In genomic region chr1:156598731-156599432, GRCh38 we compare ENCODE assay signal across 15 cellular contexts. TPM values are rescaled to one million over a fixed set of nuclear protein-coding genes. Genes with fewer than 3 reads are reported as not detected.
A peak's percentile ranks its signal among the peaks of the same experiment; 100 is the strongest.
DNase-seq lines count a peak whose midpoint lies in the region; ATAC-seq and TF ChIP-seq lines count a peak whose summit lies in the region.
"Had no signal": no experiment of that assay in that cellular context is flagged by ENCODE, and none has a peak within 500 bp of the region (broad histone marks: within the 10 kb centered on the region; RNA-seq: fewer than 3 reads in every experiment).

No MANE protein-coding gene starts in this region.

- DNase-seq in activated T-cell treated with anti-CD3 and anti-CD28 coated beads, Interleukin-2, amount 50 U/mL, for 72 hours, result no peak
- DNase-seq in activated T-cell treated with anti-CD3 and anti-CD28 coated beads for 4 hours (no peak), T-helper 17 cell (no peak), neural crest cell (ENCODE audit: low read depth, low spot score) (no peak), GM19238 (ENCODE audit: insufficient read length, low spot score) (no peak)
- DNase-seq: activated T-cell treated with anti-CD3 and anti-CD28 coated beads, Interleukin-2, amount 50 U/mL, for 1 hour; GOT3; left ventricle myocardium inferior; NCI-H1417 treated with DMSO at 0.1 percent for 48 hours; small intestine; uterus had no signal

- H3K27me3 Mint-ChIP-seq in activated T-cell treated with anti-CD3 and anti-CD28 coated beads, Interleukin-2, amount 50 U/mL, for 72 hours (ENCODE audit: low read depth), result no peaks in the 10 kb centered on the region
- H3K27me3 Mint-ChIP-seq in T-helper 17 cell (no peaks in the 10 kb centered on the region), neural crest cell (ENCODE audit: low read depth) (no peaks in the 10 kb centered on the region)

- no peak for TF ChIP-seq CTCF in neural crest cell (conservative IDR thresholded peaks at IDR 0.05)

- ATAC-seq in activated T-cell treated with anti-CD3 and anti-CD28 coated beads, Interleukin-2, amount 50 U/mL, for 72 hours (replicated peaks in 1 of 2), result no peak
- no peak for ATAC-seq in T-helper 17 cell
- no peak for ATAC-seq in HG02678 (IDR thresholded peaks at IDR 0.05; ENCODE audit: unreplicated experiment)

- no peaks in the 10 kb centered on the region for H3K9me3 ChIP-seq in T-helper 17 cell (ENCODE audit: control insufficient read depth, low read length, poor library complexity, severe bottlenecking)
- H3K9me3 ChIP-seq: left ventricle myocardium inferior, uterus had no signal

- peaks cover 4 to 22% of the 10 kb centered on the region in 2 donors for H3K36me3 Mint-ChIP-seq in activated T-cell treated with anti-CD3 and anti-CD28 coated beads, Interleukin-2, amount 50 U/mL, for 72 hours (ENCODE audit: insufficient read depth in 2 of 2)
- H3K36me3 Mint-ChIP-seq in T-helper 17 cell (ENCODE audit: low read depth), result peaks cover 16% of the 10 kb centered on the region
- peaks cover 13% of the 10 kb centered on the region for H3K36me3 Mint-ChIP-seq in neural crest cell (ENCODE audit: low read depth)

- no peaks in the 10 kb centered on the region for H3K9me3 Mint-ChIP-seq in activated T-cell treated with anti-CD3 and anti-CD28 coated beads, Interleukin-2, amount 50 U/mL, for 72 hours
- no peaks in the 10 kb centered on the region for H3K9me3 Mint-ChIP-seq in neural crest cell
- H3K9me3 Mint-ChIP-seq: T-helper 1 cell treated with Interleukin-12 subunit alpha and Interleukin-12 subunit beta and Interleukin-4 antibody, amounts not matched to agents 30 μg/mL and 1 μg/mL, for 36 hours had no signal

- H3K4me1 Mint-ChIP-seq in activated T-cell treated with anti-CD3 and anti-CD28 coated beads, Interleukin-2, amount 50 U/mL, for 72 hours (ENCODE audit: low read depth), result peaks cover 48% of the 10 kb centered on the region
- H3K4me1 Mint-ChIP-seq in T-helper 17 cell (peaks cover 40% of the 10 kb centered on the region), neural crest cell (peaks cover 44% of the 10 kb centered on the region)

- no peak overlapping the region for H3K4me3 Mint-ChIP-seq in activated T-cell treated with anti-CD3 and anti-CD28 coated beads, Interleukin-2, amount 50 U/mL, for 72 hours
- H3K4me3 Mint-ChIP-seq in T-helper 17 cell (no peak overlapping the region), neural crest cell (peak overlapping the region; percentile 92)
- H3K4me3 Mint-ChIP-seq: T-helper 1 cell treated with Interleukin-12 subunit alpha and Interleukin-12 subunit beta and Interleukin-4 antibody, amounts not matched to agents 30 μg/mL and 1 μg/mL, for 36 hours had no signal

- H3K27ac Mint-ChIP-seq in activated T-cell treated with anti-CD3 and anti-CD28 coated beads, Interleukin-2, amount 50 U/mL, for 72 hours, result peak overlapping the region; percentile 52
- H3K27ac Mint-ChIP-seq in T-helper 17 cell (peak overlapping the region; percentile 69), neural crest cell (ENCODE audit: unreplicated experiment) (no peak overlapping the region)

RNA-seq across cellular contexts. Expression of gene GPATCH4, which starts 2.4 kb away (rescaled TPM):
- 10 to 100 TPM; 25.6 to 31.6 TPM for total RNA-seq in activated T-cell treated with anti-CD3 and anti-CD28 coated beads, Interleukin-2, amount 50 U/mL, for 72 hours
- total RNA-seq in T-helper 17 cell (10 to 100 TPM; 39.2 to 39.6 TPM), neural crest cell (40.6 and 41.2 TPM in 2 replicates)

RNA-seq across cellular contexts. Expression of gene NAXE, which starts 7.3 kb away (rescaled TPM):
- total RNA-seq in activated T-cell treated with anti-CD3 and anti-CD28 coated beads, Interleukin-2, amount 50 U/mL, for 72 hours, result 10 to 100 TPM; 48.3 to 57.3 TPM
- total RNA-seq in T-helper 17 cell, result 10 to 100 TPM; 27.5 to 32.0 TPM
- total RNA-seq in neural crest cell, result 76.5 and 80.6 TPM in 2 replicates

RNA-seq across cellular contexts. Expression of gene TTC24, which starts 19.4 kb away (rescaled TPM):
- total RNA-seq in activated T-cell treated with anti-CD3 and anti-CD28 coated beads, Interleukin-2, amount 50 U/mL, for 72 hours, result 10 to 100 TPM; 14.7 to 17.4 TPM
- total RNA-seq in T-helper 17 cell (under 1 TPM in 1 of 2 donors, not detected in 1; 0.94 TPM), neural crest cell (not detected in 2 replicates)
- total RNA-seq: chondrocyte, left ventricle myocardium inferior, LHCN-M2, uterus had no signal

RNA-seq across cellular contexts. Expression of gene HAPLN2, which starts 20.3 kb away (rescaled TPM):
- under 1 TPM; 0.22 to 1.00 TPM for total RNA-seq in activated T-cell treated with anti-CD3 and anti-CD28 coated beads, Interleukin-2, amount 50 U/mL, for 72 hours
- total RNA-seq in T-helper 17 cell, result under 1 TPM in 1 of 2 donors, not detected in 1; 0.35 TPM
- total RNA-seq in neural crest cell, result 0.70 and 0.91 TPM in 2 replicates
- total RNA-seq: chondrocyte, LHCN-M2 had no signal

RNA-seq across cellular contexts. Expression of gene IQGAP3, which starts 26.5 kb away (rescaled TPM):
- 10 to 100 TPM; 13.6 to 22.5 TPM for total RNA-seq in activated T-cell treated with anti-CD3 and anti-CD28 coated beads, Interleukin-2, amount 50 U/mL, for 72 hours
- total RNA-seq in T-helper 17 cell, result not detected
- 43.1 and 43.5 TPM in 2 replicates for total RNA-seq in neural crest cell

Comparison
In these comparisons a context has a peak if more than half of its experiments do, and no peak if none do; other contexts are left out.
1. RNA of gene TTC24, which starts 19.4 kb away (total RNA-seq): 14.7 to 17.4 TPM in activated T-cell treated with anti-CD3 and anti-CD28 coated beads, Interleukin-2, amount 50 U/mL, for 72 hours; 0.94 TPM in T-helper 17 cell and not detected in neural crest cell; every median in the first group is over 4 times any median in the second.